2 cellular contexts compared by ENCODE assay signal in the genomic region with DNA sequence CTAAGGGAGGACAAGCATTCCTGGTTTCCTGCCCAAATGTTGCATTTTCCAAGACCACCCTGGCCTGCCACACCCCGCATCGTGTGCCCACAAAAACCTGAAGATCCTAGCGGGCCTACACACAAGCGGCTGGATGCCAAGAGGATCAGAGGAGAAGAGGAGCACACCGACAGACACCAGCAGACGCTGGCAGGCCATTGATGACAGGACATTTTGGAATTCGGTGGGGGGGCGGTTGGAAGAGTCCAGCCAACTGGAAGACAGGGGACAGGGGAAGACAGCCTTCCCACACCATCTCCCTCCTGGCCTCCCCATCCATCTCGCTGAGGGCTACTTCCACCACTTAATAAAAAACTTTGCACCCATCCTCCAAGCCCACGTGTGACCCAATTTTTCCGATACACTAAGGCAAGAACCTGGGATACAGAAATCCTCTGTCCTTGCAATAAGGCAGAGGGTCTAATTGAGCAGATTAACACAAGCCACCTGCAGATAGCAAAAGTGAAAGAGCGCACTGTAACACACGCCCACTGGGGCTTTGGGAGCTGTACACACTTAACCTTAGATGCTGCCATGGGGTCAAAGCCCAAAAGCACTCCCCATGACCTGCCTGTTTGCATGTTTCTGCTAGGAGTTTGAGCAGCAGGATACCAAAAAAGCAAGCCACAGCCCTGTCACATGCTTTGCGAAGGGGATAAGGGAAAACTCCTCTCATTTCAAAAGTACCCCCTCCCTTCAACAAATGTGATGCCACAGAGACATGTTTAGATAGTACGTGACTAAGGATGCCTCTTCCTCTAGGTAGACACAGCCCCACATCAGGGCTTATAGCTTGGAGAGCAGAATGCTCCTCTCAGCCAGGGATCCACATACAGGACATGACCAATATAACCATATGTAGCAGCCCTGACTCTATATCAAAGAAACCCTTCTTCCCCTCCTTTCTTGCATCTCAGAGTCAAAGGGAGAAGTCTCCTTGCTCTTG.
TF ChIP-seq lines count a peak whose summit lies in the region.

No MANE protein-coding gene starts in this region.

TF ChIP-seq in H1, 55 proteins besides CTCF, POLR2A, EP300 and RAD21:
- TF ChIP-seq, protein P1, sequence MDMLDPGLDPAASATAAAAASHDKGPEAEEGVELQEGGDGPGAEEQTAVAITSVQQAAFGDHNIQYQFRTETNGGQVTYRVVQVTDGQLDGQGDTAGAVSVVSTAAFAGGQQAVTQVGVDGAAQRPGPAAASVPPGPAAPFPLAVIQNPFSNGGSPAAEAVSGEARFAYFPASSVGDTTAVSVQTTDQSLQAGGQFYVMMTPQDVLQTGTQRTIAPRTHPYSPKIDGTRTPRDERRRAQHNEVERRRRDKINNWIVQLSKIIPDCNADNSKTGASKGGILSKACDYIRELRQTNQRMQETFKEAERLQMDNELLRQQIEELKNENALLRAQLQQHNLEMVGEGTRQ (IDR thresholded peaks at IDR 0.05; ENCODE audit: low read length), result no peak
TF ChIP-seq in H1: peak in this region for 0.

TF ChIP-seq in SK-N-SH, 30 proteins besides CTCF, POLR2A, EP300 and RAD21:
- TF ChIP-seq, protein P2, sequence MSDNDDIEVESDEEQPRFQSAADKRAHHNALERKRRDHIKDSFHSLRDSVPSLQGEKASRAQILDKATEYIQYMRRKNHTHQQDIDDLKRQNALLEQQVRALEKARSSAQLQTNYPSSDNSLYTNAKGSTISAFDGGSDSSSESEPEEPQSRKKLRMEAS (IDR thresholded peaks at IDR 0.05; ENCODE audit: low read depth), result no peak
- no peak for TF ChIP-seq GATA2 (CRISPR knock-in tag; IDR thresholded peaks at IDR 0.05)
- no peak for TF ChIP-seq RCOR1 (IDR thresholded peaks at IDR 0.05; ENCODE audit: low read length)
- no peak for TF ChIP-seq GABPA (IDR thresholded peaks at IDR 0.05; ENCODE audit: low read depth)
- no peak for TF ChIP-seq SIN3A (IDR thresholded peaks at IDR 0.05; ENCODE audit: borderline replicate concordance, low read depth, low read length)
- TF ChIP-seq CHD2 (IDR thresholded peaks at IDR 0.05; ENCODE audit: low read length, partially characterized antibody), result no peak
- TF ChIP-seq, protein P3, sequence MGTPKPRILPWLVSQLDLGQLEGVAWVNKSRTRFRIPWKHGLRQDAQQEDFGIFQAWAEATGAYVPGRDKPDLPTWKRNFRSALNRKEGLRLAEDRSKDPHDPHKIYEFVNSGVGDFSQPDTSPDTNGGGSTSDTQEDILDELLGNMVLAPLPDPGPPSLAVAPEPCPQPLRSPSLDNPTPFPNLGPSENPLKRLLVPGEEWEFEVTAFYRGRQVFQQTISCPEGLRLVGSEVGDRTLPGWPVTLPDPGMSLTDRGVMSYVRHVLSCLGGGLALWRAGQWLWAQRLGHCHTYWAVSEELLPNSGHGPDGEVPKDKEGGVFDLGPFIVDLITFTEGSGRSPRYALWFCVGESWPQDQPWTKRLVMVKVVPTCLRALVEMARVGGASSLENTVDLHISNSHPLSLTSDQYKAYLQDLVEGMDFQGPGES (IDR thresholded peaks at IDR 0.05; ENCODE audit: low read depth, low read length), result no peak
- TF ChIP-seq NFIC (IDR thresholded peaks at IDR 0.05; ENCODE audit: borderline replicate concordance), result no peak
- no peak for TF ChIP-seq MXI1 (IDR thresholded peaks at IDR 0.05; ENCODE audit: low read depth, low read length)
- no peak for TF ChIP-seq ELF1 (IDR thresholded peaks at IDR 0.05)
- no peak for TF ChIP-seq YY1 (IDR thresholded peaks at IDR 0.05; ENCODE audit: low read depth)
- TF ChIP-seq POLR2AphosphoS5 (IDR thresholded peaks at IDR 0.05; ENCODE audit: low read depth, low read length), result no peak
- TF ChIP-seq, protein P4, sequence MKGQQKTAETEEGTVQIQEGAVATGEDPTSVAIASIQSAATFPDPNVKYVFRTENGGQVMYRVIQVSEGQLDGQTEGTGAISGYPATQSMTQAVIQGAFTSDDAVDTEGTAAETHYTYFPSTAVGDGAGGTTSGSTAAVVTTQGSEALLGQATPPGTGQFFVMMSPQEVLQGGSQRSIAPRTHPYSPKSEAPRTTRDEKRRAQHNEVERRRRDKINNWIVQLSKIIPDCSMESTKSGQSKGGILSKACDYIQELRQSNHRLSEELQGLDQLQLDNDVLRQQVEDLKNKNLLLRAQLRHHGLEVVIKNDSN (IDR thresholded peaks at IDR 0.05; ENCODE audit: borderline replicate concordance, low read depth), result no peak
- TF ChIP-seq, protein P5, sequence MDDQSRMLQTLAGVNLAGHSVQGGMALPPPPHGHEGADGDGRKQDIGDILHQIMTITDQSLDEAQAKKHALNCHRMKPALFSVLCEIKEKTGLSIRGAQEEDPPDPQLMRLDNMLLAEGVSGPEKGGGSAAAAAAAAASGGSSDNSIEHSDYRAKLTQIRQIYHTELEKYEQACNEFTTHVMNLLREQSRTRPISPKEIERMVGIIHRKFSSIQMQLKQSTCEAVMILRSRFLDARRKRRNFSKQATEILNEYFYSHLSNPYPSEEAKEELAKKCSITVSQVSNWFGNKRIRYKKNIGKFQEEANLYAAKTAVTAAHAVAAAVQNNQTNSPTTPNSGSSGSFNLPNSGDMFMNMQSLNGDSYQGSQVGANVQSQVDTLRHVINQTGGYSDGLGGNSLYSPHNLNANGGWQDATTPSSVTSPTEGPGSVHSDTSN (IDR thresholded peaks at IDR 0.05), result no peak
- no peak for TF ChIP-seq MEF2A (IDR thresholded peaks at IDR 0.05; ENCODE audit: borderline replicate concordance, low read depth)
- TF ChIP-seq, protein P6, sequence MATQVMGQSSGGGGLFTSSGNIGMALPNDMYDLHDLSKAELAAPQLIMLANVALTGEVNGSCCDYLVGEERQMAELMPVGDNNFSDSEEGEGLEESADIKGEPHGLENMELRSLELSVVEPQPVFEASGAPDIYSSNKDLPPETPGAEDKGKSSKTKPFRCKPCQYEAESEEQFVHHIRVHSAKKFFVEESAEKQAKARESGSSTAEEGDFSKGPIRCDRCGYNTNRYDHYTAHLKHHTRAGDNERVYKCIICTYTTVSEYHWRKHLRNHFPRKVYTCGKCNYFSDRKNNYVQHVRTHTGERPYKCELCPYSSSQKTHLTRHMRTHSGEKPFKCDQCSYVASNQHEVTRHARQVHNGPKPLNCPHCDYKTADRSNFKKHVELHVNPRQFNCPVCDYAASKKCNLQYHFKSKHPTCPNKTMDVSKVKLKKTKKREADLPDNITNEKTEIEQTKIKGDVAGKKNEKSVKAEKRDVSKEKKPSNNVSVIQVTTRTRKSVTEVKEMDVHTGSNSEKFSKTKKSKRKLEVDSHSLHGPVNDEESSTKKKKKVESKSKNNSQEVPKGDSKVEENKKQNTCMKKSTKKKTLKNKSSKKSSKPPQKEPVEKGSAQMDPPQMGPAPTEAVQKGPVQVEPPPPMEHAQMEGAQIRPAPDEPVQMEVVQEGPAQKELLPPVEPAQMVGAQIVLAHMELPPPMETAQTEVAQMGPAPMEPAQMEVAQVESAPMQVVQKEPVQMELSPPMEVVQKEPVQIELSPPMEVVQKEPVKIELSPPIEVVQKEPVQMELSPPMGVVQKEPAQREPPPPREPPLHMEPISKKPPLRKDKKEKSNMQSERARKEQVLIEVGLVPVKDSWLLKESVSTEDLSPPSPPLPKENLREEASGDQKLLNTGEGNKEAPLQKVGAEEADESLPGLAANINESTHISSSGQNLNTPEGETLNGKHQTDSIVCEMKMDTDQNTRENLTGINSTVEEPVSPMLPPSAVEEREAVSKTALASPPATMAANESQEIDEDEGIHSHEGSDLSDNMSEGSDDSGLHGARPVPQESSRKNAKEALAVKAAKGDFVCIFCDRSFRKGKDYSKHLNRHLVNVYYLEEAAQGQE (IDR thresholded peaks at IDR 0.05; ENCODE audit: low read depth, low read length), result no peak
- TF ChIP-seq FOXJ3 (CRISPR knock-in tag; IDR thresholded peaks at IDR 0.05), result no peak
- no peak for TF ChIP-seq RXRA (IDR thresholded peaks at IDR 0.05; ENCODE audit: borderline replicate concordance, low read depth)
- no peak for TF ChIP-seq JUND (IDR thresholded peaks at IDR 0.05)
